ENCODE assay signal across 1 cellular context in the genomic region with DNA sequence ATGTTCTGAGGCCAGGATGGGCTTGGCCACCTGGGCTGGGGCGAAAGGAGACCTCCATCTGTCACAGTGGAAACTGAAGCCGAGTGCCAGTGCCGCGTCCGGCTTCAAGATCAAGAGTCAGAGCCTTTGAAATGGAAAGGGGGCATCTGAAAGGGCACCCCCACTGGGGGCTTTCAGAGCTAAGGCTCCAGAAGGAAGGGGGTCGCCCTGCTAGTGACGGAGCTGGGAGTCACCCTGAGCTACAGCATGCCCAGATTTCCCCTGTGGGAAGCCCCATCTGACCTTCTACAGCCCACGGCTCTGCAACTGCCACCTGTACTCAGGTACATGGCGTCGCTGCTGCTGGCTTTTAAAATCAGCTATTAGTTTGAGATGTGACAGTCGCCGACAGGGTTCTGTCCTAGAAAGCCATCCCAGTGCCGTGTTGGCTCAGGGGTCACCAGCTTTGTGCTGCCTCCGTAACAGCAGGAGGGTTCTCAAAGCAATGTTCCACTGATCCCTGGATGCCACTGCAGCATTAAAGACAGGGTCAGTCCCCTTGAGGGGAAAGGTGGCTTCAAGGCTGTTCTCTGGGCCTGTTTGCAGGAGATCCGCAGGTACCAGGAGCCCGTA.
A peak's percentile ranks its signal among the peaks of the same experiment; 100 is the strongest.
TF ChIP-seq lines count a peak whose summit lies in the region.

No MANE protein-coding gene starts in this region.

TF ChIP-seq in H1, 55 proteins besides CTCF, POLR2A, EP300 and RAD21:
- TF ChIP-seq FOSL1 (IDR thresholded peaks at IDR 0.05; ENCODE audit: insufficient read depth, low read depth, low read length) (no peak), SP4 (IDR thresholded peaks at IDR 0.05; ENCODE audit: low read length) (no peak), CHD1 (IDR thresholded peaks at IDR 0.05; ENCODE audit: low read depth, low read length) (no peak), POLR2AphosphoS5 (IDR thresholded peaks at IDR 0.05; ENCODE audit: low read depth, low read length) (peak; percentile 28; the same call in 1 of the 2 replicates), SP2 (IDR thresholded peaks at IDR 0.05; ENCODE audit: low read length) (no peak), KDM4A (IDR thresholded peaks at IDR 0.05; ENCODE audit: low read depth, low read length, severe bottlenecking) (no peak)
